In genomic region chr20:23636182-23636907, GRCh38 we compare ENCODE assay signal across 11 cellular contexts. TPM values are rescaled to one million over a fixed set of nuclear protein-coding genes. Genes with fewer than 3 reads are reported as not detected.
DNase-seq lines count a peak whose midpoint lies in the region; ATAC-seq and TF ChIP-seq lines count a peak whose summit lies in the region.
"Had no signal": no experiment of that assay in that cellular context is flagged by ENCODE, and none has a peak within 500 bp of the region (broad histone marks: within the 10 kb centered on the region; RNA-seq: fewer than 3 reads in every experiment).

No MANE protein-coding gene starts in this region.

- no peaks in the 10 kb centered on the region for H3K9me3 Mint-ChIP-seq in Caco-2 (ENCODE audit: unreplicated experiment)

- H3K36me3 ChIP-seq in Caco-2 (ENCODE audit: control insufficient read depth, insufficient read depth, low read length) (no peaks in the 10 kb centered on the region), WERI-Rb-1 (peaks cover 25% of the 10 kb centered on the region), prostate gland (no peaks in the 10 kb centered on the region)

- H3K27ac Mint-ChIP-seq in Caco-2 (ENCODE audit: unreplicated experiment), result peak overlapping the region; percentile 91

- no peaks in the 10 kb centered on the region for H3K27me3 Mint-ChIP-seq in Caco-2 (ENCODE audit: insufficient read depth, unreplicated experiment)

- H3K27me3 ChIP-seq in Caco-2 (replicated peaks; ENCODE audit: control insufficient read depth, insufficient read depth, low read length) (no peaks in the 10 kb centered on the region), WERI-Rb-1 (ENCODE audit: insufficient read depth, low read depth, severe bottlenecking) (no peaks in the 10 kb centered on the region), prostate gland (replicated peaks; ENCODE audit: insufficient read depth) (no peaks in the 10 kb centered on the region)

- intact Hi-C loops in Caco-2 (cut with micrococcal nuclease; ENCODE audit: unreplicated experiment), result no loop called here
- intact Hi-C loops in prostate gland (cut with DNase I), result loop anchor here (10.0 kb wide), 2 partner anchors 212 to 1418 kb away; partner anchors contain the start of genes ACSS1 and NAPB
- intact Hi-C loops in left colon (cut with DNase I, micrococcal nuclease), result no loop called here

- H3K4me1 ChIP-seq in Caco-2 (peaks cover 34% of the 10 kb centered on the region), prostate gland (replicated peaks) (peaks cover 9% of the 10 kb centered on the region)

- ATAC-seq in left colon, result no peak

- DNase-seq in Caco-2 (no peak), WERI-Rb-1 (no peak), foreskin fibroblast (no peak), prostate gland (ENCODE audit: low spot score) (no peak), NCI-H128 (lab: John Stamatoyannopoulos, UW; ENCODE audit: unreplicated experiment) (no peak), erythroblast (lab: John Stamatoyannopoulos, UW) (no peak), left colon (no peak)
- no peak for DNase-seq in stimulated activated CD4-positive, alpha-beta T cell treated with anti-CD3 and anti-CD28 coated beads, Interleukin-2, amount 100 ng/mL, for 48 hours
- DNase-seq: activated T-cell treated with anti-CD3 and anti-CD28 coated beads for 4 hours, GF-D8 had no signal

- peaks cover 34% of the 10 kb centered on the region for H3K36me3 Mint-ChIP-seq in Caco-2 (ENCODE audit: insufficient read depth, unreplicated experiment)

- 78% methylated on average over 19 of the region's 19 CpGs for WGBS in prostate gland

- H3K4me1 Mint-ChIP-seq in Caco-2 (ENCODE audit: low read depth, unreplicated experiment), result peaks cover 7% of the 10 kb centered on the region

- TF ChIP-seq CTCF in Caco-2 (IDR thresholded peaks at IDR 0.05; ENCODE audit: insufficient read depth in 1 of 2, low read depth in 1 of 2, low read length in 1 of 2, severe bottlenecking in 1 of 2, unreplicated experiment in 1 of 2) (no peak), WERI-Rb-1 (IDR thresholded peaks at IDR 0.05; ENCODE audit: low read depth, low read length) (no peak), foreskin fibroblast (IDR thresholded peaks at IDR 0.05; ENCODE audit: low read depth, low read length) (no peak), prostate gland (IDR thresholded peaks at IDR 0.05) (no peak)

- H3K27ac ChIP-seq in WERI-Rb-1 (no peak overlapping the region), prostate gland (peak overlapping the region; percentile 80 to 89)

- H3K4me3 ChIP-seq in Caco-2 (ENCODE audit: low read depth, low read length) (peak overlapping the region; percentile 75), WERI-Rb-1 (ENCODE audit: low read depth, low read length) (peak overlapping the region; percentile 80; the same call in 1 of the 2 replicates), foreskin fibroblast (ENCODE audit: low read depth in 1 of 2, low read length in 2 of 2) (peak overlapping the region; percentile 67 to 86), prostate gland (peak overlapping the region; percentile 74 to 96)

- peak overlapping the region; percentile 94 for H3K4me3 Mint-ChIP-seq in Caco-2 (ENCODE audit: unreplicated experiment)

- no peak for TF ChIP-seq POLR2A in prostate gland (IDR thresholded peaks at IDR 0.05)
- TF ChIP-seq POLR2A in erythroblast (IDR thresholded peaks at IDR 0.05; ENCODE audit: low read length), result no peak

- TSS peak; percentile 63 for BruUV-seq in Caco-2 (replicated peaks; lab: Mats Ljungman, UMichigan)

- POLR2A ChIA-PET in Caco-2 (lab: Charles Lee), result interaction anchor here (0.6 kb wide), 1 partner anchor 25 kb away, joined by 3 read pairs; no protein-coding TSS in a partner anchor

- H3K9me3 ChIP-seq in Caco-2 (no peaks in the 10 kb centered on the region), WERI-Rb-1 (ENCODE audit: severe bottlenecking) (no peaks in the 10 kb centered on the region), prostate gland (no peaks in the 10 kb centered on the region)

- CTCF ChIA-PET in Caco-2 (lab: Charles Lee), result interaction anchor here (2.0 kb wide), 1 partner anchor 32 kb away, joined by 8 read pairs; no protein-coding TSS in a partner anchor

RNA-seq across cellular contexts. Expression of gene CST3, which starts 1.4 kb away (rescaled TPM):
- total RNA-seq in Caco-2 (2022) (704 and 777 TPM in 2 replicates), prostate gland (1,000 to 10,000 TPM; 1,170 to 3,384 TPM), left colon (1,000 to 10,000 TPM in 1 of 2 donors, 100 to 1,000 TPM in 1; 863 to 1,131 TPM)

RNA-seq across cellular contexts. Expression of gene CST9, which starts 30.6 kb away (rescaled TPM):
- not detected in 2 replicates for total RNA-seq in Caco-2 (2022)
- not detected for total RNA-seq in prostate gland
- not detected for total RNA-seq in left colon
- total RNA-seq: mucosa of gallbladder had no signal

RNA-seq across cellular contexts. Expression of gene CST4, which starts 52.5 kb away (rescaled TPM):
- total RNA-seq in Caco-2 (2022) (2.7 and 4.2 TPM in 2 replicates), prostate gland (1 to 10 TPM in 1 of 2 donors, not detected in 1; 7.9 TPM), left colon (not detected)
